Comparison of ENCODE assay signal across 8 cellular contexts in the genomic region with DNA sequence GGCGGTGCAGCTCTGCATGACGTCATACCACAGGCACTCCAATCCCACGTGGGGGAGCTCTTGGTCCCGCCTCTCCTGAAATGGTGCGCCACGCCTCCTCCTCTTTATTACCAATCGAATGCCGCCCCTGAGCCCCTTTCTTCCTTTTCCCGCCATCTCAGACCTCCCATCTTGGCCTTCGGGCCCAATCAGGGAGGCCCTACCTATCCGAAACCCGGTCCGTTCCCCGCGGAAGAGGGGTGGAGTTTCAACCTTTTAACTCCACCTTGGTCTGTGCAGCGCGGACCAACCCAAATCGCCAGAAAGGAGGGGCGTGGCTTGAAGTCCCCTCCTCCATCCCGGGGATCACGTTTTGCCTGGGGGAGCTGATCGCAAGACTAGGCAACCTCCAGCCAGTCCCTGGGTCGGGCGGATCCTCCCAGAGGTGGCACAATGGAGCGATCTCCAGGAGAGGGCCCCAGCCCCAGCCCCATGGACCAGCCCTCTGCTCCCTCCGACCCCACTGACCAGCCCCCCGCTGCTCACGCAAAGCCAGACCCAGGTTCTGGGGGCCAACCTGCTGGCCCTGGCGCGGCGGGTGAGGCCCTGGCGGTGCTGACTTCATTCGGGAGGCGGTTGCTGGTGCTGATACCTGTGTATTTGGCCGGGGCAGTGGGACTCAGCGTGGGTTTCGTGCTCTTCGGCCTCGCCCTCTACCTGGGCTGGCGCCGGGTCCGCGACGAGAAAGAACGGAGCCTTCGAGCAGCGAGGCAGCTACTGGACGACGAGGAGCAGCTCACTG. TPM values are rescaled to one million over a fixed set of nuclear protein-coding genes. Genes with fewer than 3 reads are reported as not detected.
DNase-seq lines count a peak whose midpoint lies in the region; ATAC-seq and TF ChIP-seq lines count a peak whose summit lies in the region.

A gene with protein sequence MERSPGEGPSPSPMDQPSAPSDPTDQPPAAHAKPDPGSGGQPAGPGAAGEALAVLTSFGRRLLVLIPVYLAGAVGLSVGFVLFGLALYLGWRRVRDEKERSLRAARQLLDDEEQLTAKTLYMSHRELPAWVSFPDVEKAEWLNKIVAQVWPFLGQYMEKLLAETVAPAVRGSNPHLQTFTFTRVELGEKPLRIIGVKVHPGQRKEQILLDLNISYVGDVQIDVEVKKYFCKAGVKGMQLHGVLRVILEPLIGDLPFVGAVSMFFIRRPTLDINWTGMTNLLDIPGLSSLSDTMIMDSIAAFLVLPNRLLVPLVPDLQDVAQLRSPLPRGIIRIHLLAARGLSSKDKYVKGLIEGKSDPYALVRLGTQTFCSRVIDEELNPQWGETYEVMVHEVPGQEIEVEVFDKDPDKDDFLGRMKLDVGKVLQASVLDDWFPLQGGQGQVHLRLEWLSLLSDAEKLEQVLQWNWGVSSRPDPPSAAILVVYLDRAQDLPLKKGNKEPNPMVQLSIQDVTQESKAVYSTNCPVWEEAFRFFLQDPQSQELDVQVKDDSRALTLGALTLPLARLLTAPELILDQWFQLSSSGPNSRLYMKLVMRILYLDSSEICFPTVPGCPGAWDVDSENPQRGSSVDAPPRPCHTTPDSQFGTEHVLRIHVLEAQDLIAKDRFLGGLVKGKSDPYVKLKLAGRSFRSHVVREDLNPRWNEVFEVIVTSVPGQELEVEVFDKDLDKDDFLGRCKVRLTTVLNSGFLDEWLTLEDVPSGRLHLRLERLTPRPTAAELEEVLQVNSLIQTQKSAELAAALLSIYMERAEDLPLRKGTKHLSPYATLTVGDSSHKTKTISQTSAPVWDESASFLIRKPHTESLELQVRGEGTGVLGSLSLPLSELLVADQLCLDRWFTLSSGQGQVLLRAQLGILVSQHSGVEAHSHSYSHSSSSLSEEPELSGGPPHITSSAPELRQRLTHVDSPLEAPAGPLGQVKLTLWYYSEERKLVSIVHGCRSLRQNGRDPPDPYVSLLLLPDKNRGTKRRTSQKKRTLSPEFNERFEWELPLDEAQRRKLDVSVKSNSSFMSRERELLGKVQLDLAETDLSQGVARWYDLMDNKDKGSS (plus strand): TSS at position 380 of the 781 bp plus-strand sequence. CDS start 53 bp downstream, at position 433.

- intact Hi-C loops in mammary epithelial cell (cut with micrococcal nuclease) = loop anchor here (2.0 kb wide), 1 partner anchor 341 kb away; the partner anchor contains the start of gene SPRYD4

- peaks cover 28% of the 10 kb centered on the region for H3K36me3 ChIP-seq in WERI-Rb-1
- H3K36me3 ChIP-seq in mammary epithelial cell (ENCODE audit: insufficient read depth, low read length) = peaks cover 17% of the 10 kb centered on the region
- H3K36me3 ChIP-seq in iPS-20b (ENCODE audit: insufficient read depth, low read depth, low read length) = peaks cover 29% of the 10 kb centered on the region

- in situ Hi-C loops in ACHN (cut with HindIII; ENCODE audit: low pct_ligation_motif_present, low pct_unique_long_range_greater_than_20kb, low sequenced_read_pairs) (no loop called here), mammary epithelial cell (cut with MboI; ENCODE audit: low sequenced_read_pairs in 2 of 2) (loop anchor here in 1 of 2 donors (10.0 kb wide), 1 partner anchor 337 kb away; the partner anchor contains the start of gene SPRYD4)

- peaks cover 18% of the 10 kb centered on the region for H3K4me1 ChIP-seq in mammary epithelial cell (ENCODE audit: insufficient read depth, low read length)
- H3K4me1 ChIP-seq in iPS-20b (ENCODE audit: insufficient read depth, low read length) = peaks cover 13% of the 10 kb centered on the region; the same call in 1 of the 2 replicates

- H3K79me2 ChIP-seq in mammary epithelial cell (ENCODE audit: insufficient read depth, low read length) = peaks cover 44% of the 10 kb centered on the region

- H3K27me3 ChIP-seq in WERI-Rb-1 (ENCODE audit: insufficient read depth, low read depth, severe bottlenecking) (no peaks in the 10 kb centered on the region), mammary epithelial cell (ENCODE audit: insufficient read depth, low read length) (no peaks in the 10 kb centered on the region), iPS-20b (ENCODE audit: insufficient read depth, low read length) (no peaks in the 10 kb centered on the region)

- CTCF ChIA-PET in mammary epithelial cell (lab: Charles Lee; ENCODE audit: low non-redundant PET) = interaction anchor here (0.6 to 1.3 kb wide), 4 partner anchors 61 to 230 kb away, joined by 3 to 6 read pairs (median 4); partner anchors contain the start of gene SMARCC2

- WGBS in mammary epithelial cell (ENCODE audit: low coverage, missing lambda C conversion rate) = 1% methylated on average over 34 of the region's 49 CpGs

- dilution Hi-C loops in mammary epithelial cell (cut with HindIII; ENCODE audit: low sequenced_read_pairs) = no loop called here

- peak; percentile 100 for DNase-seq in ACHN
- peak; percentile 98 for DNase-seq in NCI-H2227 (lab: John Stamatoyannopoulos, UW; ENCODE audit: unreplicated experiment)
- DNase-seq in WERI-Rb-1 = peak; percentile 99
- DNase-seq in mammary epithelial cell = peak; percentile 100

- peak within 1 kb of the TSS; percentile 78 for H3K4me3 ChIP-seq in WERI-Rb-1 (ENCODE audit: low read depth, low read length)
- peak within 1 kb of the TSS; percentile 74 to 86 (median 81) for H3K4me3 ChIP-seq in mammary epithelial cell (replicated peaks in 1 of 3; ENCODE audit: insufficient read depth in 1 of 3, low read depth in 2 of 3, low read length in 3 of 3)
- peak within 1 kb of the TSS; percentile 86 for H3K4me3 ChIP-seq in iPS-20b (ENCODE audit: low read length)
- H3K4me3 ChIP-seq in skin epidermis = peak within 1 kb of the TSS; percentile 66 to 88 (median 75)

- peak within 1 kb of the TSS; percentile 82 for H3K9ac ChIP-seq in mammary epithelial cell (ENCODE audit: insufficient read depth, low read length)
- H3K9ac ChIP-seq in iPS-20b (ENCODE audit: low read depth, low read length) = peak within 1 kb of the TSS; percentile 93

- peak; percentile 90 for ATAC-seq in GM18873 (IDR thresholded peaks at IDR 0.05; ENCODE audit: low FRiP score, unreplicated experiment)
- ATAC-seq in HG03139 (IDR thresholded peaks at IDR 0.05; ENCODE audit: unreplicated experiment) = peak; percentile 79

- H3K4me2 ChIP-seq in mammary epithelial cell (ENCODE audit: insufficient read depth, low read depth, low read length) = peak within 1 kb of the TSS; percentile 94

- peak within 1 kb of the TSS; percentile 76 for H3K27ac ChIP-seq in WERI-Rb-1
- H3K27ac ChIP-seq in mammary epithelial cell (ENCODE audit: insufficient read depth, low read depth, low read length) = peak within 1 kb of the TSS; percentile 82
- no peak within 1 kb of the TSS for H3K27ac ChIP-seq in iPS-20b (ENCODE audit: low read length)
- H3K27ac ChIP-seq in skin epidermis = peak within 1 kb of the TSS; percentile 75 to 93 (median 86)

- TF ChIP-seq CTCF in WERI-Rb-1 (IDR thresholded peaks at IDR 0.05; ENCODE audit: low read depth, low read length) (no peak), mammary epithelial cell (conservative IDR thresholded peaks at IDR 0.05 in 1 of 2, IDR thresholded peaks at IDR 0.05 in 1 of 2; ENCODE audit: extremely low read depth in 1 of 2, insufficient read depth in 1 of 2, low read depth in 1 of 2, low read length in 2 of 2) (no peak)

- H4K20me1 ChIP-seq in mammary epithelial cell (ENCODE audit: insufficient read depth, low read length) = no peaks in the 10 kb centered on the region

- H3K9me3 ChIP-seq in WERI-Rb-1 (ENCODE audit: severe bottlenecking) (no peaks in the 10 kb centered on the region), mammary epithelial cell (replicated peaks; ENCODE audit: insufficient read depth, low read length) (no peaks in the 10 kb centered on the region), iPS-20b (ENCODE audit: insufficient read depth, low read depth, low read length) (no peaks in the 10 kb centered on the region)

- peak within 1 kb of the TSS; percentile 75 for H2AFZ ChIP-seq in mammary epithelial cell (ENCODE audit: low read depth, low read length)

- TSS peak; percentile 60 for BruUV-seq in mammary epithelial cell (replicated peaks; lab: Mats Ljungman, UMichigan)

RNA-seq across cellular contexts. Expression of the gene that starts here (rescaled TPM):
- total RNA-seq in mammary epithelial cell = 100 to 1,000 TPM; 166 to 366 TPM
- 236 TPM for polyA plus RNA-seq in mammary epithelial cell
- 447 TPM for polyA minus RNA-seq in mammary epithelial cell
